Comparison of ENCODE assay signal across 10 cellular contexts in the genomic region with DNA sequence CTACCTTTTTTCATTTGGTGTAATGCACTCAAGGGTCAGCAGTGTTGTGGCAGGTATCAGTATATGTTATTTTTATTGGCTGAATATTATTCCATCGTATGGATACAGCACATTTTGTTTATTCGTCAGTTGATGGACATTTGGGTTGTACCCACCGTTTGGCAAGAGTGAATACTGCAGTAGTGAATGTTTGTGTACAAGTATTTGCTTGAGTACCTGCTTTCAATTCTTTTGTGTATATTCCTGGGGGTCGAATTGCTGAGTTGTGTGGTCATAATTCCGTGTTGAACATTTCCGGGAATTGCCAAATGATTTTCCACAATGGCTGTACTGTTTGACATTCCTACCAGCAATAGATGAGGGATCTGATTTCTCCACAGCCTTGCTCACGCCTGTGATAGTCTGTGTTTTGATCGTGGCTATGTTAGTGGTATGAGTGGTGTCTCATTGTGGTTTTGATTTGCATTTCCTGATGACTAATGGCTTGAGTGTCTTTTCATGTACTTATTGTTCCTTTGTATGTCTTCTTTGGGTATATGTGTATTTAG.
DNase-seq lines count a peak whose midpoint lies in the region; ATAC-seq and TF ChIP-seq lines count a peak whose summit lies in the region.
"Had no signal": no experiment of that assay in that cellular context is flagged by ENCODE, and none has a peak within 500 bp of the region (broad histone marks: within the 10 kb centered on the region; RNA-seq: fewer than 3 reads in every experiment).

No MANE protein-coding gene starts in this region.

- H3K9ac ChIP-seq in endodermal cell (ENCODE audit: extremely low read depth, low read length, poor library complexity, severe bottlenecking) (no peak overlapping the region), skeletal muscle satellite cell (ENCODE audit: low read depth, low read length) (peak overlapping the region; percentile 45)

- H3K4me3 ChIP-seq in endodermal cell (ENCODE audit: low read length) = no peak overlapping the region
- H3K4me3 ChIP-seq in skeletal muscle satellite cell (ENCODE audit: low read length) = no peak overlapping the region
- H3K4me3 ChIP-seq in CD8-positive, alpha-beta T cell (ENCODE audit: low read depth, low read length) = no peak overlapping the region
- H3K4me3 ChIP-seq: cardiac muscle cell had no signal

- H3K27me3 ChIP-seq in endodermal cell (ENCODE audit: control insufficient read depth, insufficient read depth, low read length, poor library complexity, severe bottlenecking) (no peaks in the 10 kb centered on the region), skeletal muscle satellite cell (ENCODE audit: control insufficient read depth, insufficient read depth, low read length) (no peaks in the 10 kb centered on the region)
- no peaks in the 10 kb centered on the region for H3K27me3 ChIP-seq in CD8-positive, alpha-beta T cell (ENCODE audit: insufficient read depth, low read length)
- H3K27me3 ChIP-seq: cardiac muscle cell had no signal

- intact Hi-C loops in CD8-positive, alpha-beta T cell (cut with DNase I, micrococcal nuclease) = no loop called here

- peak overlapping the region; percentile 4 for H3K27ac Mint-ChIP-seq in endodermal cell
- no peak overlapping the region for H3K27ac Mint-ChIP-seq in CD8-positive, alpha-beta T cell

- no peak overlapping the region for H3K27ac ChIP-seq in endodermal cell (ENCODE audit: low read depth, low read length)
- no peak overlapping the region for H3K27ac ChIP-seq in CD8-positive, alpha-beta T cell (ENCODE audit: low read depth, low read length)
- H3K27ac ChIP-seq: C4-2B, cardiac muscle cell had no signal

- no peaks in the 10 kb centered on the region for H3K36me3 ChIP-seq in endodermal cell (ENCODE audit: control insufficient read depth, insufficient read depth, low read length)
- H3K36me3 ChIP-seq in skeletal muscle satellite cell (ENCODE audit: insufficient read depth, low read length) = no peaks in the 10 kb centered on the region
- no peaks in the 10 kb centered on the region for H3K36me3 ChIP-seq in CD8-positive, alpha-beta T cell (ENCODE audit: insufficient read depth, low read length)
- H3K36me3 ChIP-seq: cardiac muscle cell had no signal

- H3K4me1 ChIP-seq in endodermal cell (ENCODE audit: control insufficient read depth, insufficient read depth, low read length) = no peaks in the 10 kb centered on the region
- peaks cover 37% of the 10 kb centered on the region for H3K4me1 ChIP-seq in skeletal muscle satellite cell (ENCODE audit: control insufficient read depth, insufficient read depth, low read length)
- peaks cover 7% of the 10 kb centered on the region for H3K4me1 ChIP-seq in CD8-positive, alpha-beta T cell (ENCODE audit: insufficient read depth, low read length)

- ATAC-seq in activated CD4-positive, CD25-positive, alpha-beta regulatory T cell treated with anti-CD3 and anti-CD28 coated beads, Interleukin-2, amount 50 U/mL, for 24 hours = peak; percentile 88 to 94
- no peak for ATAC-seq in CD8-positive, alpha-beta T cell

- H3K9me3 Mint-ChIP-seq in endodermal cell = no peaks in the 10 kb centered on the region
- no peaks in the 10 kb centered on the region for H3K9me3 Mint-ChIP-seq in CD8-positive, alpha-beta T cell

- no peak overlapping the region for H3K4me3 Mint-ChIP-seq in endodermal cell
- no peak overlapping the region for H3K4me3 Mint-ChIP-seq in CD8-positive, alpha-beta T cell

- no peaks in the 10 kb centered on the region for H3K27me3 Mint-ChIP-seq in endodermal cell (ENCODE audit: insufficient read depth)
- peaks cover 2% of the 10 kb centered on the region for H3K27me3 Mint-ChIP-seq in CD8-positive, alpha-beta T cell (ENCODE audit: low read depth)

- POLR2A ChIA-PET in CD8-positive, alpha-beta T cell (lab: Charles Lee) = no interaction called here

- peaks cover 2% of the 10 kb centered on the region for H3K36me3 Mint-ChIP-seq in endodermal cell (ENCODE audit: low read depth)
- no peaks in the 10 kb centered on the region for H3K36me3 Mint-ChIP-seq in CD8-positive, alpha-beta T cell

- no peaks in the 10 kb centered on the region for H3K9me3 ChIP-seq in endodermal cell (ENCODE audit: control insufficient read depth, low read length)
- no peaks in the 10 kb centered on the region for H3K9me3 ChIP-seq in skeletal muscle satellite cell (replicated peaks; ENCODE audit: low read length)
- no peaks in the 10 kb centered on the region for H3K9me3 ChIP-seq in CD8-positive, alpha-beta T cell (ENCODE audit: low read length)

- CTCF ChIA-PET in CD8-positive, alpha-beta T cell (lab: Charles Lee) = interaction anchor here (1.3 kb wide), 1 partner anchor 13 kb away, joined by 4 read pairs; no protein-coding TSS in a partner anchor

- DNase-seq in activated CD4-positive, CD25-positive, alpha-beta regulatory T cell (lab: John Stamatoyannopoulos, UW) = no peak
- peak; percentile 59 for DNase-seq in NCI-H526 treated with DMSO at 0.1 percent for 48 hours (lab: John Stamatoyannopoulos, UW)
- DNase-seq in endodermal cell = no peak
- DNase-seq in NK-92 treated with Interleukin-12 subunit alpha and Interleukin-12 subunit beta, amount 100 ng/mL, for 24 hours (lab: John Stamatoyannopoulos, UW) = no peak
- DNase-seq in CD8-positive, alpha-beta T cell = no peak
- DNase-seq in DMS 273 (lab: John Stamatoyannopoulos, UW; ENCODE audit: unreplicated experiment) = no peak

- H3K4me1 Mint-ChIP-seq in endodermal cell = peaks cover 19% of the 10 kb centered on the region
- H3K4me1 Mint-ChIP-seq in CD8-positive, alpha-beta T cell (ENCODE audit: low read depth) = peaks cover 14% of the 10 kb centered on the region

- peak overlapping the region; percentile 70 for H3K4me2 ChIP-seq in skeletal muscle satellite cell (ENCODE audit: low read length)

- 82 to 85% methylated on average over 6 to 8 of the region's 8 CpGs for WGBS in endodermal cell (ENCODE audit: insufficient coverage in 1 of 2, insufficient read length in 1 of 2), 2 experiments

- no peak for TF ChIP-seq CTCF in endodermal cell (conservative IDR thresholded peaks at IDR 0.05)
- TF ChIP-seq CTCF in CD8-positive, alpha-beta T cell (IDR thresholded peaks at IDR 0.05) = no peak
